In the genomic region with DNA sequence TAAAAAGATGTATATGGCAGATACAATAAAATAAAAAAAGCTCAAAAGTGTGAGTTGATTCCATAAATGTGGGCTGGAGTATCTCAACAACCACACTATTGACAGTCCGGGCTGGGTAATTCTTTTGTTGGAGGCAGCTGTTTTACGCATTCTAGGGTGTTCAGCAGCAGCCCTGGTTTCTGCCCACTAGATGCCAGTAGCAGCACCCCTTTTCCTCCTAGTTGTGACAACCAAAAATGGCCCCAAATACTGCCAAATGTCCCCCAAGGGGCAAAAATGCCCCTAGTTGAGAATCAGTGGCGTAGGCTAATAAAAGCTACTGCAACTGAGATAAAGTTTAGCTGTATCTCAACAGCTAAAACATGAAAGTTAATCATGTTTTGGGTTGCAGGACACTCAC, we compare ENCODE assay signal across 1 cellular context.
TF ChIP-seq lines count a peak whose summit lies in the region.

No MANE protein-coding gene starts in this region.

TF ChIP-seq in HepG2, 621 proteins besides CTCF, POLR2A, EP300 and RAD21 (continued from another document):
- TF ChIP-seq, protein P1, sequence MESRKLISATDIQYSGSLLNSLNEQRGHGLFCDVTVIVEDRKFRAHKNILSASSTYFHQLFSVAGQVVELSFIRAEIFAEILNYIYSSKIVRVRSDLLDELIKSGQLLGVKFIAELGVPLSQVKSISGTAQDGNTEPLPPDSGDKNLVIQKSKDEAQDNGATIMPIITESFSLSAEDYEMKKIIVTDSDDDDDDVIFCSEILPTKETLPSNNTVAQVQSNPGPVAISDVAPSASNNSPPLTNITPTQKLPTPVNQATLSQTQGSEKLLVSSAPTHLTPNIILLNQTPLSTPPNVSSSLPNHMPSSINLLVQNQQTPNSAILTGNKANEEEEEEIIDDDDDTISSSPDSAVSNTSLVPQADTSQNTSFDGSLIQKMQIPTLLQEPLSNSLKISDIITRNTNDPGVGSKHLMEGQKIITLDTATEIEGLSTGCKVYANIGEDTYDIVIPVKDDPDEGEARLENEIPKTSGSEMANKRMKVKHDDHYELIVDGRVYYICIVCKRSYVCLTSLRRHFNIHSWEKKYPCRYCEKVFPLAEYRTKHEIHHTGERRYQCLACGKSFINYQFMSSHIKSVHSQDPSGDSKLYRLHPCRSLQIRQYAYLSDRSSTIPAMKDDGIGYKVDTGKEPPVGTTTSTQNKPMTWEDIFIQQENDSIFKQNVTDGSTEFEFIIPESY (CRISPR knock-in tag; IDR thresholded peaks at IDR 0.05), result peak; percentile 85
- TF ChIP-seq NFKB2 (CRISPR knock-in tag; IDR thresholded peaks at IDR 0.05; ENCODE audit: borderline replicate concordance) (no peak), STAG1 (CRISPR knock-in tag; IDR thresholded peaks at IDR 0.05) (peak; percentile 85)
